ENCODE assay signal across 34 cellular contexts in the genomic region with DNA sequence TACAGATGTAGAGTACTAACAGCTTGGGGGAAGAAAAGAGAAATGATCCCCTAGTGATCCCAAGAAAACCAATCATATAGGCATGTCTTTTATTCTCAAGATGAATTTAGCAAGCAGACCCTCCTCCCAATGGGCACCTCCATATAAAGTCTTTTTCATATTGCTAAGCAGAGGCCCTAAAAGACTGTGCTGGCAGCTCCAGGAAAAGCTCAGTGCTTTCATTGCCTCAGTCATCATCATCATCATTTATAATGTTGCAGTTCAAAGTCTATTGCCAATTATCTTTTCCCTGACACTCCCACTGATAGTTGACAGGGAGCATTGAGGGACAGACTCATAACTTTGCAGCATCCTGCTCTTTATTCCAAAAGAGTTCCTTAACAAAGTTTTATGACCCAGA. TPM values are rescaled to one million over a fixed set of nuclear protein-coding genes. Genes with fewer than 3 reads are reported as not detected.
DNase-seq lines count a peak whose midpoint lies in the region; ATAC-seq and TF ChIP-seq lines count a peak whose summit lies in the region.
"Had no signal": no experiment of that assay in that cellular context is flagged by ENCODE, and none has a peak within 500 bp of the region (broad histone marks: within the 10 kb centered on the region; RNA-seq: fewer than 3 reads in every experiment).

No MANE protein-coding gene starts in this region.

- TF ChIP-seq CTCF in gastroesophageal sphincter (IDR thresholded peaks at IDR 0.05), result no peak

- no peak for DNase-seq in CD4-positive, CD25-positive, alpha-beta regulatory T cell
- DNase-seq in CD4-positive, alpha-beta memory T cell, result no peak
- DNase-seq in activated CD4-positive, alpha-beta memory T cell treated with anti-CD3 and anti-CD28 coated beads for 36 hours, result no peak
- no peak for DNase-seq in memory B cell (ENCODE audit: low spot score in 2 of 2)
- DNase-seq in sciatic nerve (ENCODE audit: low spot score), result no peak
- DNase-seq: activated CD4-positive, alpha-beta T cell treated with anti-CD3 and anti-CD28 coated beads, Interleukin-2, amount 50 U/mL, for 1 hour; activated CD8-positive, alpha-beta memory T cell treated with anti-CD3 and anti-CD28 coated beads, Interleukin-2, amount 10 ng/mL, durations not matched to agents 7 days and 5 days; colonic mucosa; DND-41; GF-D8; H7; head of caudate nucleus; left lung; mesendoderm; naive B cell; NCI-H1048; NCI-H446; NCI-H774; occipital lobe; Peyer's patch; psoas muscle; SHP77; sigmoid colon; stimulated activated CD4-positive, alpha-beta T cell treated with anti-CD3 and anti-CD28 coated beads, Interleukin-4, amount 100 ng/mL, for 24 hours; upper lobe of right lung; WERI-Rb-1 had no signal

- H3K9me3 ChIP-seq in CD4-positive, CD25-positive, alpha-beta regulatory T cell (ENCODE audit: control insufficient read depth in 2 of 2, low read length in 2 of 2), result no peaks in the 10 kb centered on the region
- no peaks in the 10 kb centered on the region for H3K9me3 ChIP-seq in CD4-positive, alpha-beta memory T cell (ENCODE audit: control insufficient read depth in 1 of 2, low read length in 2 of 2)
- no peaks in the 10 kb centered on the region for H3K9me3 ChIP-seq in gastroesophageal sphincter
- H3K9me3 ChIP-seq: colonic mucosa, left lung, Peyer's patch, psoas muscle, sigmoid colon, suprapubic skin, upper lobe of right lung had no signal

- peaks cover 33% of the 10 kb centered on the region for H3K36me3 Mint-ChIP-seq in CD4-positive, CD25-positive, alpha-beta regulatory T cell
- peaks cover 44 to 71% of the 10 kb centered on the region in 2 donors for H3K36me3 Mint-ChIP-seq in CD4-positive, alpha-beta memory T cell
- H3K36me3 Mint-ChIP-seq in activated CD4-positive, alpha-beta memory T cell treated with anti-CD3 and anti-CD28 coated beads for 36 hours, result peaks cover 41% of the 10 kb centered on the region
- peaks cover 31% of the 10 kb centered on the region for H3K36me3 Mint-ChIP-seq in memory B cell

- no peaks in the 10 kb centered on the region for H3K27me3 Mint-ChIP-seq in CD4-positive, CD25-positive, alpha-beta regulatory T cell
- H3K27me3 Mint-ChIP-seq in CD4-positive, alpha-beta memory T cell, result no peaks in the 10 kb centered on the region
- no peaks in the 10 kb centered on the region for H3K27me3 Mint-ChIP-seq in activated CD4-positive, alpha-beta memory T cell treated with anti-CD3 and anti-CD28 coated beads for 36 hours
- no peaks in the 10 kb centered on the region for H3K27me3 Mint-ChIP-seq in memory B cell
- H3K27me3 Mint-ChIP-seq: activated CD8-positive, alpha-beta memory T cell treated with anti-CD3 and anti-CD28 coated beads, Interleukin-2, amount 10 ng/mL, durations not matched to agents 7 days and 5 days; naive B cell had no signal

- peaks cover 71% of the 10 kb centered on the region for H3K4me1 ChIP-seq in CD4-positive, CD25-positive, alpha-beta regulatory T cell (ENCODE audit: control insufficient read depth, insufficient read depth, low read length, poor library complexity, severe bottlenecking)
- peaks cover 95% of the 10 kb centered on the region for H3K4me1 ChIP-seq in CD4-positive, alpha-beta memory T cell (ENCODE audit: insufficient read depth, low read length)
- peaks cover 0 to 35% (median 0%) of the 10 kb centered on the region in 3 donors for H3K4me1 ChIP-seq in gastroesophageal sphincter
- H3K4me1 ChIP-seq: psoas muscle, upper lobe of right lung had no signal

- peak overlapping the region; percentile 53 to 89 (median 56) for H3K27ac Mint-ChIP-seq in CD4-positive, CD25-positive, alpha-beta regulatory T cell
- peak overlapping the region; percentile 19 to 93 (median 81) for H3K27ac Mint-ChIP-seq in CD4-positive, alpha-beta memory T cell
- H3K27ac Mint-ChIP-seq in activated CD4-positive, alpha-beta memory T cell treated with anti-CD3 and anti-CD28 coated beads for 36 hours, result peak overlapping the region; percentile 61
- peak overlapping the region; percentile 99 for H3K27ac Mint-ChIP-seq in memory B cell
- H3K27ac Mint-ChIP-seq: activated T-helper 1 cell treated with anti-CD3 and anti-CD28 coated beads, Interleukin-12 subunit alpha, Interleukin-12 subunit beta, Interleukin-2, Interleukin-4 antibody, amounts not matched to agents 30 ng/mL and 10 ng/mL and 1 ng/mL, durations not matched to agents 14 hours and 24 hours and 36 hours had no signal

- H3K36me3 ChIP-seq in CD4-positive, CD25-positive, alpha-beta regulatory T cell (ENCODE audit: control insufficient read depth, insufficient read depth, low read length), result peaks cover 38% of the 10 kb centered on the region
- H3K36me3 ChIP-seq in CD4-positive, alpha-beta memory T cell (ENCODE audit: insufficient read depth, low read length), result peaks cover 30% of the 10 kb centered on the region
- H3K36me3 ChIP-seq in gastroesophageal sphincter, result peaks cover 0 to 11% of the 10 kb centered on the region in 2 donors
- H3K36me3 ChIP-seq: colonic mucosa, Peyer's patch, suprapubic skin, WERI-Rb-1 had no signal

- peak overlapping the region; percentile 48 for H3K4me3 ChIP-seq in CD4-positive, CD25-positive, alpha-beta regulatory T cell (ENCODE audit: low read depth, low read length)
- H3K4me3 ChIP-seq in CD4-positive, alpha-beta memory T cell (ENCODE audit: low read length in 2 of 2), result no peak overlapping the region
- H3K4me3 ChIP-seq in gastroesophageal sphincter, result no peak overlapping the region
- H3K4me3 ChIP-seq: cardiac muscle cell, colonic mucosa, left lung, Peyer's patch, psoas muscle, sigmoid colon, suprapubic skin, upper lobe of right lung had no signal

- peak overlapping the region; percentile 79 for H3K27ac ChIP-seq in CD4-positive, CD25-positive, alpha-beta regulatory T cell (ENCODE audit: insufficient read depth, low read length, poor library complexity, severe bottlenecking)
- peak overlapping the region; percentile 46 for H3K27ac ChIP-seq in CD4-positive, alpha-beta memory T cell (ENCODE audit: low read depth, low read length)
- H3K27ac ChIP-seq in gastroesophageal sphincter, result no peak overlapping the region
- H3K27ac ChIP-seq: C4-2B, cardiac muscle cell, colonic mucosa, psoas muscle, sigmoid colon, suprapubic skin, upper lobe of right lung, WERI-Rb-1 had no signal

- peak overlapping the region in 2 of 4 donors; percentile 22 to 25 for H3K4me3 Mint-ChIP-seq in CD4-positive, CD25-positive, alpha-beta regulatory T cell
- peak overlapping the region in 5 of 8 donors; percentile 6 to 73 (median 49) for H3K4me3 Mint-ChIP-seq in CD4-positive, alpha-beta memory T cell
- no peak overlapping the region for H3K4me3 Mint-ChIP-seq in activated CD4-positive, alpha-beta memory T cell treated with anti-CD3 and anti-CD28 coated beads for 36 hours
- H3K4me3 Mint-ChIP-seq in memory B cell, result no peak overlapping the region
- H3K4me3 Mint-ChIP-seq: activated T-helper 1 cell treated with anti-CD3 and anti-CD28 coated beads, Interleukin-12 subunit alpha, Interleukin-12 subunit beta, Interleukin-2, Interleukin-4 antibody, amounts not matched to agents 30 ng/mL and 10 ng/mL and 1 ng/mL, durations not matched to agents 14 hours and 24 hours and 36 hours had no signal

- peaks cover 59 to 87% (median 72%) of the 10 kb centered on the region in 4 donors for H3K4me1 Mint-ChIP-seq in CD4-positive, CD25-positive, alpha-beta regulatory T cell
- H3K4me1 Mint-ChIP-seq in CD4-positive, alpha-beta memory T cell, result peaks cover 62 to 94% (median 76%) of the 10 kb centered on the region in 4 donors
- peaks cover 84% of the 10 kb centered on the region for H3K4me1 Mint-ChIP-seq in activated CD4-positive, alpha-beta memory T cell treated with anti-CD3 and anti-CD28 coated beads for 36 hours (ENCODE audit: low read depth)
- peaks cover 54% of the 10 kb centered on the region for H3K4me1 Mint-ChIP-seq in memory B cell

- no peak for TF ChIP-seq POLR2A in gastroesophageal sphincter (IDR thresholded peaks at IDR 0.05)

- ATAC-seq in CD4-positive, CD25-positive, alpha-beta regulatory T cell (ENCODE audit: low read depth in 2 of 2), result no peak
- ATAC-seq in memory B cell (ENCODE audit: low read depth) (no peak), GM19452 (IDR thresholded peaks at IDR 0.05; ENCODE audit: unreplicated experiment) (no peak), sciatic nerve (no peak), gastroesophageal sphincter (no peak)
- ATAC-seq: activated CD8-positive, alpha-beta memory T cell treated with anti-CD3 and anti-CD28 coated beads, Interleukin-2, amount 10 ng/mL, durations not matched to agents 7 days and 5 days; left lung; psoas muscle; upper lobe of right lung had no signal

- H3K9me3 Mint-ChIP-seq in CD4-positive, CD25-positive, alpha-beta regulatory T cell, result no peaks in the 10 kb centered on the region
- H3K9me3 Mint-ChIP-seq in CD4-positive, alpha-beta memory T cell, result no peaks in the 10 kb centered on the region
- no peaks in the 10 kb centered on the region for H3K9me3 Mint-ChIP-seq in activated CD4-positive, alpha-beta memory T cell treated with anti-CD3 and anti-CD28 coated beads for 36 hours
- H3K9me3 Mint-ChIP-seq in memory B cell, result no peaks in the 10 kb centered on the region
- H3K9me3 Mint-ChIP-seq: activated T-helper 1 cell treated with anti-CD3 and anti-CD28 coated beads, Interleukin-12 subunit alpha, Interleukin-12 subunit beta, Interleukin-2, Interleukin-4 antibody, amounts not matched to agents 30 ng/mL and 10 ng/mL and 1 ng/mL, durations not matched to agents 14 hours and 24 hours and 36 hours; naive B cell had no signal

- POLR2A ChIA-PET in CD4-positive, alpha-beta memory T cell (lab: Charles Lee; ENCODE audit: partially characterized antibody), result interaction anchor here (0.8 to 19.6 kb wide), 14 partner anchors 11 to 362 kb away, joined by 3 to 406 read pairs (median 5); a partner anchor contains a TSS
- POLR2A ChIA-PET in activated CD4-positive, alpha-beta memory T cell treated with anti-CD3 and anti-CD28 coated beads for 36 hours (lab: Charles Lee), result interaction anchor here (1.1 to 1.7 kb wide), 7 partner anchors 12 to 140 kb away, joined by 3 to 7 read pairs (median 4); a partner anchor contains a TSS

- no peaks in the 10 kb centered on the region for H3K27me3 ChIP-seq in CD4-positive, CD25-positive, alpha-beta regulatory T cell (ENCODE audit: control insufficient read depth, insufficient read depth, low read length)
- no peaks in the 10 kb centered on the region for H3K27me3 ChIP-seq in CD4-positive, alpha-beta memory T cell (ENCODE audit: insufficient read depth, low read length)
- no peaks in the 10 kb centered on the region for H3K27me3 ChIP-seq in gastroesophageal sphincter
- H3K27me3 ChIP-seq: cardiac muscle cell, colonic mucosa, left lung, Peyer's patch, sigmoid colon, suprapubic skin, upper lobe of right lung had no signal

- CTCF ChIA-PET in CD4-positive, alpha-beta memory T cell (lab: Charles Lee; ENCODE audit: partially characterized antibody), result interaction anchor here (0.9 to 2.9 kb wide), 11 partner anchors 8 to 143 kb away, joined by 3 to 19 read pairs (median 6); no protein-coding TSS in a partner anchor
- CTCF ChIA-PET in activated CD4-positive, alpha-beta memory T cell treated with anti-CD3 and anti-CD28 coated beads for 36 hours (lab: Charles Lee), result interaction anchor here (0.8 to 1.9 kb wide), 4 partner anchors 24 to 94 kb away, joined by 3 to 11 read pairs (median 4); no protein-coding TSS in a partner anchor

- intact Hi-C loops in CD4-positive, alpha-beta memory T cell (cut with micrococcal nuclease), result no loop called here
- intact Hi-C loops in activated CD4-positive, alpha-beta memory T cell treated with anti-CD3 and anti-CD28 coated beads for 36 hours (cut with micrococcal nuclease), result no loop called here
- intact Hi-C loops in sciatic nerve (cut with DNase I), result no loop called here

- TF ChIP-seq EP300 in gastroesophageal sphincter (IDR thresholded peaks at IDR 0.05), result no peak

RNA-seq across cellular contexts. Expression of a gene that starts 13.0 kb away (rescaled TPM):
- 206 TPM for total RNA-seq in CD4-positive, CD25-positive, alpha-beta regulatory T cell
- polyA plus RNA-seq in CD4-positive, CD25-positive, alpha-beta regulatory T cell, result 100 to 1,000 TPM; 262 to 418 (median 324) TPM
- 100 to 1,000 TPM; 203 to 204 TPM for total RNA-seq in CD4-positive, alpha-beta memory T cell
- 100 to 1,000 TPM; 563 to 954 TPM for polyA plus RNA-seq in CD4-positive, alpha-beta memory T cell
- 10 to 100 TPM; 46.4 to 47.1 TPM for total RNA-seq in activated CD4-positive, alpha-beta memory T cell treated with anti-CD3 and anti-CD28 coated beads for 36 hours
- 19.5 TPM for total RNA-seq in sciatic nerve
- total RNA-seq in gastroesophageal sphincter, result 10 to 100 TPM; 11.5 to 23.8 (median 18.1) TPM
- total RNA-seq: H7, HT1080 had no signal

RNA-seq across cellular contexts. Expression of a gene that starts 36.0 kb away (rescaled TPM):
- 8.6 TPM for total RNA-seq in CD4-positive, CD25-positive, alpha-beta regulatory T cell
- polyA plus RNA-seq in CD4-positive, CD25-positive, alpha-beta regulatory T cell, result 10 to 100 TPM in 2 of 4 donors, 1 to 10 TPM in 2; 6.1 to 22.6 (median 10.5) TPM
- total RNA-seq in CD4-positive, alpha-beta memory T cell, result 10 to 100 TPM; 21.5 to 22.8 TPM
- polyA plus RNA-seq in CD4-positive, alpha-beta memory T cell, result 10 to 100 TPM; 23.1 to 29.5 TPM
- total RNA-seq in activated CD4-positive, alpha-beta memory T cell treated with anti-CD3 and anti-CD28 coated beads for 36 hours, result 1 to 10 TPM; 2.4 to 2.8 TPM
- not detected for total RNA-seq in sciatic nerve
- not detected for total RNA-seq in gastroesophageal sphincter
- total RNA-seq: cardiac muscle cell, fibroblast of villous mesenchyme, HT1080, occipital lobe, suprapubic skin had no signal

Comparison
In these comparisons a context has a peak if more than half of its experiments do, and no peak if none do; other contexts are left out.
1. H3K27ac ChIP-seq: peak in CD4-positive, CD25-positive, alpha-beta regulatory T cell (single experiment) and CD4-positive, alpha-beta memory T cell (single experiment); none in gastroesophageal sphincter (0 of 4).
2. H3K4me3 Mint-ChIP-seq: peak in CD4-positive, alpha-beta memory T cell (5 of 8); none in activated CD4-positive, alpha-beta memory T cell treated with anti-CD3 and anti-CD28 coated beads for 36 hours (single experiment) and memory B cell (single experiment).
3. Peak in every context shown above with its lines, with median percentiles within 50 percentile points of each other: H3K27ac Mint-ChIP-seq.